In genomic region chr9:129739432-129739831, GRCh38 we compare ENCODE assay signal across 18 cellular contexts. TPM values are rescaled to one million over a fixed set of nuclear protein-coding genes. Genes with fewer than 3 reads are reported as not detected.
"Had no signal": no experiment of that assay in that cellular context is flagged by ENCODE, and none has a peak within 500 bp of the region (broad histone marks: within the 10 kb centered on the region; RNA-seq: fewer than 3 reads in every experiment).

No MANE protein-coding gene starts in this region.

- H3K27me3 ChIP-seq: ascending aorta, pancreas, right lobe of liver, upper lobe of left lung had no signal

- DNase-seq: activated CD4-positive, alpha-beta T cell treated with anti-CD3 and anti-CD28 coated beads for 1 hour; activated CD4-positive, alpha-beta T cell treated with anti-CD3 and anti-CD28 coated beads, Interleukin-2, amount 50 U/mL, for 48 hours; activated naive CD4-positive, alpha-beta T cell treated with Interleukin-2 at 50 U/mL for 16 hours; effector CD4-positive, alpha-beta T cell; left lung; right lobe of liver; small intestine; stimulated activated CD4-positive, alpha-beta T cell treated with anti-CD3 and anti-CD28 coated beads, Interleukin-15, amount 100 ng/mL, for 24 hours; stimulated activated CD4-positive, alpha-beta T cell treated with anti-CD3 and anti-CD28 coated beads, Interleukin-4, amount 100 ng/mL, for 1 hour; stimulated activated naive CD8-positive, alpha-beta T cell treated with anti-CD3 and anti-CD28 coated beads, Interleukin-15, amount 100 ng/mL, for 72 hours; T-helper 1 cell; upper lobe of left lung had no signal

- H3K36me3 Mint-ChIP-seq: mesothelial cell of epicardium had no signal

- H3K9me3 Mint-ChIP-seq: activated T-helper 2 cell treated with anti-CD3 and anti-CD28 coated beads, Interferon-gamma antibody, Interleukin-2, Interleukin-4, amounts not matched to agents 10 μg/mL and 5 μg/mL and 100 μg/mL, durations not matched to agents 14 hours and 24 hours and 36 hours; mesothelial cell of epicardium; stimulated activated naive CD8-positive, alpha-beta T cell treated with anti-CD3 and anti-CD28 coated beads, Interleukin-15, amount 100 ng/mL, for 72 hours had no signal

- H3K9me3 ChIP-seq: ascending aorta, left lung, pancreas, right lobe of liver, upper lobe of left lung had no signal

- H3K27ac Mint-ChIP-seq: activated T-helper 2 cell treated with anti-CD3 and anti-CD28 coated beads, Interferon-gamma antibody, Interleukin-2, Interleukin-4, amounts not matched to agents 10 μg/mL and 5 μg/mL and 100 μg/mL, durations not matched to agents 14 hours and 24 hours and 36 hours; mesothelial cell of epicardium; stimulated activated naive CD8-positive, alpha-beta T cell treated with anti-CD3 and anti-CD28 coated beads, Interleukin-15, amount 100 ng/mL, for 72 hours had no signal

- H3K27ac ChIP-seq: ascending aorta, left lung, pancreas, right lobe of liver, upper lobe of left lung had no signal

- H3K36me3 ChIP-seq: ascending aorta, pancreas, right lobe of liver, upper lobe of left lung had no signal

- H3K4me3 Mint-ChIP-seq: mesothelial cell of epicardium had no signal

- H3K4me3 ChIP-seq: ascending aorta, left lung, pancreas, right lobe of liver, upper lobe of left lung had no signal

- ATAC-seq: left lung; pancreas; right lobe of liver; SK-N-SH treated with all-trans-retinoic acid at 6 μM for 48 hours; stimulated activated naive CD8-positive, alpha-beta T cell treated with anti-CD3 and anti-CD28 coated beads, Interleukin-15, amount 100 ng/mL, for 72 hours had no signal

- H3K4me1 ChIP-seq: ascending aorta, pancreas, right lobe of liver had no signal

RNA-seq across cellular contexts. Expression of gene PTGES, which starts 13.4 kb away (rescaled TPM):
- total RNA-seq: pulmonary artery endothelial cell had no signal
